27 cellular contexts compared by ENCODE assay signal in genomic region chr2:129975016-129975774, GRCh38. TPM values are rescaled to one million over a fixed set of nuclear protein-coding genes. Genes with fewer than 3 reads are reported as not detected.
"Had no signal": no experiment of that assay in that cellular context is flagged by ENCODE, and none has a peak within 500 bp of the region (broad histone marks: within the 10 kb centered on the region; RNA-seq: fewer than 3 reads in every experiment).

No MANE protein-coding gene starts in this region.

- H2AFZ ChIP-seq: parathyroid adenoma had no signal

- DNase-seq: effector memory CD4-positive, alpha-beta T cell; foreskin keratinocyte; glutamatergic neuron; heart right ventricle; kidney glomerular epithelial cell; left colon; left ventricle myocardium inferior; lower lobe of right lung; mucosa of descending colon; naive B cell; psoas muscle; right cardiac atrium; spleen; stimulated activated naive B cell treated with anti-CD40 and anti-IgM and Interleukin-4, amounts not matched to agents 10 μg/mL and 1 μg/mL and 100 μg/mL, for 72 hours; thyroid gland had no signal

- H3K4me1 ChIP-seq: foreskin keratinocyte, lower lobe of right lung, parathyroid adenoma, psoas muscle had no signal

- H3K4me3 ChIP-seq: esophagus muscularis mucosa, gastroesophageal sphincter, heart right ventricle, left ventricle myocardium inferior, lower lobe of right lung, mucosa of descending colon, psoas muscle, skin epidermis, spleen, thyroid gland had no signal

- H3K27ac ChIP-seq: esophagus muscularis mucosa, foreskin keratinocyte, gastroesophageal sphincter, heart right ventricle, left ventricle myocardium inferior, lower lobe of right lung, neutrophil, parathyroid adenoma, psoas muscle, skin epidermis, spleen, thyroid gland had no signal

- H3K9me3 ChIP-seq: esophagus muscularis mucosa, gastroesophageal sphincter, heart right ventricle, left ventricle myocardium inferior, lower lobe of right lung, mucosa of descending colon, neutrophil, psoas muscle, spleen, thyroid gland had no signal

- FAIRE-seq: colon, endothelial cell of umbilical vein, islet of Langerhans had no signal

- H3K9ac ChIP-seq: parathyroid adenoma had no signal

- H3K27me3 ChIP-seq: gastroesophageal sphincter had no signal

- H3K36me3 ChIP-seq: esophagus muscularis mucosa, gastroesophageal sphincter, heart right ventricle, left ventricle myocardium inferior, lower lobe of right lung, neutrophil, spleen, thyroid gland had no signal

- H3K79me2 ChIP-seq: parathyroid adenoma had no signal

RNA-seq across cellular contexts. Expression of gene RAB6C, which starts 4.3 kb away (rescaled TPM):
- total RNA-seq: endothelial cell of umbilical vein; epithelial cell of proximal tubule; fibroblast of lung; foreskin keratinocyte; lower lobe of right lung; natural killer cell treated with Interleukin-12 subunit alpha and Interleukin-12 subunit beta and Interleukin-15 and Interleukin-18, amount 100 ng/mL, for 72 hours; renal cortical epithelial cell had no signal
- polyA plus RNA-seq: endothelial cell of umbilical vein, foreskin keratinocyte had no signal
